19 cellular contexts compared by ENCODE assay signal in genomic region chr1:159338018-159338417, GRCh38. TPM values are rescaled to one million over a fixed set of nuclear protein-coding genes. Genes with fewer than 3 reads are reported as not detected.
DNase-seq lines count a peak whose midpoint lies in the region; ATAC-seq and TF ChIP-seq lines count a peak whose summit lies in the region.
"Had no signal": no experiment of that assay in that cellular context is flagged by ENCODE, and none has a peak within 500 bp of the region (broad histone marks: within the 10 kb centered on the region; RNA-seq: fewer than 3 reads in every experiment).

No MANE protein-coding gene starts in this region.

- CTCF ChIA-PET in MCF 10A (lab: Yijun Ruan, JAX) = interaction anchor here (1.0 to 1.8 kb wide), 2 partner anchors 123 to 126 kb away, joined by 4 to 13 read pairs; no protein-coding TSS in a partner anchor

- TF ChIP-seq CTCF in MCF 10A (IDR thresholded peaks at IDR 0.05; ENCODE audit: unreplicated experiment) = no peak
- no peak for TF ChIP-seq CTCF in breast epithelium (IDR thresholded peaks at IDR 0.05)

- no peaks in the 10 kb centered on the region for H3K4me1 ChIP-seq in breast epithelium
- H3K4me1 ChIP-seq in effector memory CD4-positive, alpha-beta T cell (ENCODE audit: control insufficient read depth, insufficient read depth, low read length, poor library complexity, severe bottlenecking) = no peaks in the 10 kb centered on the region
- H3K4me1 ChIP-seq: A549, HAP-1 had no signal

- no peak for TF ChIP-seq POLR2A in breast epithelium (IDR thresholded peaks at IDR 0.05)

- BruUV-seq in MCF 10A (replicated peaks; lab: Mats Ljungman, UMichigan) = no TSS peak

- POLR2A ChIA-PET in MCF 10A (lab: Yijun Ruan, JAX) = interaction anchor here (0.5 to 1.3 kb wide), 2 partner anchors 9 to 378 kb away, joined by 3 read pairs; no protein-coding TSS in a partner anchor

- no peaks in the 10 kb centered on the region for H3K9me3 ChIP-seq in breast epithelium
- no peaks in the 10 kb centered on the region for H3K9me3 ChIP-seq in effector memory CD4-positive, alpha-beta T cell (ENCODE audit: control insufficient read depth, low read length)
- H3K9me3 ChIP-seq: A549, BLaER1, HAP-1 had no signal

- intact Hi-C loops in MCF 10A (cut with micrococcal nuclease) (no loop called here), breast epithelium (cut with DNase I; ENCODE audit: low total_unique reads) (no loop called here)

- no peaks in the 10 kb centered on the region for H3K27me3 ChIP-seq in breast epithelium
- H3K27me3 ChIP-seq in effector memory CD4-positive, alpha-beta T cell (replicated peaks; ENCODE audit: control insufficient read depth, insufficient read depth, low read length, poor library complexity, severe bottlenecking) = no peaks in the 10 kb centered on the region
- H3K27me3 ChIP-seq: BLaER1 had no signal

- no peak for ATAC-seq in HG03460 (IDR thresholded peaks at IDR 0.05; ENCODE audit: unreplicated experiment)
- ATAC-seq: A549 had no signal

- peak; percentile 14 for DNase-seq in MCF 10A (ENCODE audit: unreplicated experiment)
- DNase-seq in breast epithelium (ENCODE audit: low spot score in 2 of 2) = no peak
- DNase-seq in OCI-M1 (lab: John Stamatoyannopoulos, UW) = peak; percentile 69
- DNase-seq in iPS-NIHi7 (ENCODE audit: extremely low spot score) = peak; percentile 12
- no peak for DNase-seq in kidney glomerular epithelial cell (lab: John Stamatoyannopoulos, UW)
- no peak for DNase-seq in effector memory CD4-positive, alpha-beta T cell
- DNase-seq: CD4-positive, alpha-beta memory T cell; DMS153; DMS79; GDM1; IMR-90 had no signal

- H3K9me3 Mint-ChIP-seq in MCF 10A (ENCODE audit: unreplicated experiment) = peaks cover 12% of the 10 kb centered on the region

- no peak overlapping the region for H3K27ac Mint-ChIP-seq in MCF 10A (ENCODE audit: low read depth, unreplicated experiment)
- H3K27ac Mint-ChIP-seq: CD14-positive monocyte; CD4-positive, alpha-beta memory T cell had no signal

- H3K4me1 Mint-ChIP-seq in MCF 10A (ENCODE audit: insufficient read depth, unreplicated experiment) = peaks cover 7% of the 10 kb centered on the region
- H3K4me1 Mint-ChIP-seq: CD4-positive, alpha-beta memory T cell had no signal

- no peak overlapping the region for H3K4me3 ChIP-seq in breast epithelium
- H3K4me3 ChIP-seq in effector memory CD4-positive, alpha-beta T cell (ENCODE audit: insufficient read depth, low read depth, low read length, poor library complexity, severe bottlenecking) = no peak overlapping the region
- H3K4me3 ChIP-seq: A549, BLaER1, HAP-1 had no signal

- no peaks in the 10 kb centered on the region for H3K36me3 Mint-ChIP-seq in MCF 10A (ENCODE audit: insufficient read depth, unreplicated experiment)
- H3K36me3 Mint-ChIP-seq: CD14-positive monocyte; CD4-positive, alpha-beta memory T cell had no signal

- H3K36me3 ChIP-seq in breast epithelium = no peaks in the 10 kb centered on the region
- no peaks in the 10 kb centered on the region for H3K36me3 ChIP-seq in effector memory CD4-positive, alpha-beta T cell (ENCODE audit: control insufficient read depth, insufficient read depth, low read length)
- H3K36me3 ChIP-seq: BLaER1, HAP-1 had no signal

- H3K27me3 Mint-ChIP-seq in MCF 10A (ENCODE audit: insufficient read depth, unreplicated experiment) = no peaks in the 10 kb centered on the region

- H3K4me3 Mint-ChIP-seq in MCF 10A (ENCODE audit: unreplicated experiment) = no peak overlapping the region
- H3K4me3 Mint-ChIP-seq: CD14-positive monocyte; CD4-positive, alpha-beta memory T cell had no signal

- no peak overlapping the region for H3K27ac ChIP-seq in breast epithelium
- no peak overlapping the region for H3K27ac ChIP-seq in effector memory CD4-positive, alpha-beta T cell (ENCODE audit: insufficient read depth, low read length, poor library complexity, severe bottlenecking)
- H3K27ac ChIP-seq: 22Rv1, A549, BLaER1 had no signal

RNA-seq across cellular contexts. Expression of gene FCER1A, which starts 35.9 kb away (rescaled TPM):
- total RNA-seq in MCF 10A (2022) (not detected in 2 replicates), breast epithelium (1 to 10 TPM in 2 of 3 donors, under 1 TPM in 1; 0.66 to 5.1 (median 2.0) TPM)
- total RNA-seq: CD4-positive, alpha-beta memory T cell; Daoy; H1; IMR-90 had no signal

Comparison
In these comparisons a context has a peak if more than half of its experiments do, and no peak if none do; other contexts are left out.
1. DNase-seq: peak in MCF 10A (single experiment), OCI-M1 (single experiment) and iPS-NIHi7 (single experiment); none in breast epithelium (0 of 2), kidney glomerular epithelial cell (single experiment) and effector memory CD4-positive, alpha-beta T cell (0 of 3).